ENCODE assay signal across 8 cellular contexts in genomic region chr3:173553635-173554280, GRCh38.
DNase-seq lines count a peak whose midpoint lies in the region; ATAC-seq and TF ChIP-seq lines count a peak whose summit lies in the region.

No MANE protein-coding gene starts in this region.

- no peaks in the 10 kb centered on the region for H3K9me3 ChIP-seq in upper lobe of left lung

- H3K4me3 ChIP-seq in WI38 (ENCODE audit: low read depth, low read length) (no peak overlapping the region), upper lobe of left lung (no peak overlapping the region)

- H3K36me3 ChIP-seq in upper lobe of left lung: no peaks in the 10 kb centered on the region

- H3K27me3 ChIP-seq in upper lobe of left lung: no peaks in the 10 kb centered on the region

- peak; percentile 63; the same call in 1 of the 2 replicates for TF ChIP-seq CTCF in WI38 (IDR thresholded peaks at IDR 0.05; ENCODE audit: low read depth, low read length)
- peak; percentile 15 to 44 (median 36) for TF ChIP-seq CTCF in upper lobe of left lung (IDR thresholded peaks at IDR 0.05)

- TF ChIP-seq POLR2A in upper lobe of left lung (IDR thresholded peaks at IDR 0.05): no peak

- H3K4me1 ChIP-seq in upper lobe of left lung: no peaks in the 10 kb centered on the region

- ATAC-seq in upper lobe of left lung (ENCODE audit: low FRiP score in 2 of 2): peak in 1 of 2 donors; percentile 29
- no peak for ATAC-seq in HG03354 (IDR thresholded peaks at IDR 0.05; ENCODE audit: poor library complexity, severe bottlenecking, unreplicated experiment)

- TF ChIP-seq EP300 in upper lobe of left lung (IDR thresholded peaks at IDR 0.05): no peak

- 22 to 26% methylated on average over 2 to 3 of the region's 3 CpGs for WGBS in upper lobe of left lung, 2 donors

- DNase-seq in GM04504 (ENCODE audit: low read depth) (peak; percentile 22), LoVo (ENCODE audit: low spot score) (peak; percentile 14), iPS-NIHi11 (ENCODE audit: low spot score) (peak; percentile 31), upper lobe of left lung (no peak), GM19238 (ENCODE audit: insufficient read length, low spot score) (no peak)
- no peak for DNase-seq in activated T-cell treated with anti-CD3 and anti-CD28 coated beads, Interleukin-2, amount 50 U/mL, for 48 hours

- no peak overlapping the region for H3K27ac ChIP-seq in upper lobe of left lung

Comparison
In these comparisons a context has a peak if more than half of its experiments do, and no peak if none do; other contexts are left out.
1. DNase-seq: peak in GM04504 (single experiment), LoVo (single experiment) and iPS-NIHi11 (single experiment); none in upper lobe of left lung (0 of 2), GM19238 (single experiment) and activated T-cell treated with anti-CD3 and anti-CD28 coated beads, Interleukin-2, amount 50 U/mL, for 48 hours (0 of 2).